33 cellular contexts compared by ENCODE assay signal in genomic region chr19:41106177-41106576, GRCh38. TPM values are rescaled to one million over a fixed set of nuclear protein-coding genes. Genes with fewer than 3 reads are reported as not detected.
"Had no signal": no experiment of that assay in that cellular context is flagged by ENCODE, and none has a peak within 500 bp of the region (broad histone marks: within the 10 kb centered on the region; RNA-seq: fewer than 3 reads in every experiment).

No MANE protein-coding gene starts in this region.

- H3K27ac ChIP-seq: colonic mucosa, epithelial cell of prostate, esophagus squamous epithelium, gastrocnemius medialis, heart right ventricle, left lung, lower lobe of right lung had no signal

- FAIRE-seq: endometrium, islet of Langerhans, keratinocyte had no signal

- H3K27me3 ChIP-seq: colonic mucosa, esophagus squamous epithelium, gastrocnemius medialis, left lung had no signal

- H3K36me3 ChIP-seq: colonic mucosa, esophagus squamous epithelium, gastrocnemius medialis, heart right ventricle, left lung, lower lobe of right lung had no signal

- ATAC-seq: effector memory CD8-positive, alpha-beta T cell; esophagus mucosa; gastrocnemius medialis; heart right ventricle; left cardiac atrium; left lung; left ventricle myocardium superior; lower lobe of right lung; mucosa of descending colon had no signal

- DNase-seq: colonic mucosa; dermis blood vessel endothelial cell; effector CD8-positive, alpha-beta T cell; effector memory CD8-positive, alpha-beta T cell; endodermal cell; erythroblast; esophagus squamous epithelium; foreskin fibroblast; foreskin melanocyte; gastrocnemius medialis; glutamatergic neuron; head of caudate nucleus; heart right ventricle; hippocampal formation; left cardiac atrium; left lung; left ventricle myocardium superior; lower lobe of right lung; mesenchymal stem cell; mucosa of descending colon; naive B cell had no signal

- H3K4me3 ChIP-seq: colonic mucosa, esophagus squamous epithelium, gastrocnemius medialis, heart right ventricle, left lung, lower lobe of right lung, mucosa of descending colon had no signal

- H3K4me1 ChIP-seq: colonic mucosa, esophagus squamous epithelium, gastrocnemius medialis, heart right ventricle, left lung, lower lobe of right lung had no signal

- H3K9me3 ChIP-seq: colonic mucosa, gastrocnemius medialis had no signal

RNA-seq across cellular contexts. Expression of gene CYP2F1, which starts 8.1 kb away (rescaled TPM):
- total RNA-seq: colonic mucosa, dermis blood vessel endothelial cell, endodermal cell, gastrocnemius medialis, glomerular endothelial cell, heart right ventricle, kidney epithelial cell, left cardiac atrium, left ventricle myocardium superior, lower leg skin, lung microvascular endothelial cell, mesenteric fat pad, mesothelial cell of epicardium, mucosa of descending colon, myocyte had no signal
- polyA plus RNA-seq: heart right ventricle, keratinocyte had no signal

RNA-seq across cellular contexts. Expression of gene CYP2A13, which starts 17.9 kb away (rescaled TPM):
- total RNA-seq: colonic mucosa, dermis blood vessel endothelial cell, endodermal cell, esophagus mucosa, esophagus squamous epithelium, gastrocnemius medialis, glomerular endothelial cell, heart right ventricle, kidney epithelial cell, left cardiac atrium, left lung, left ventricle myocardium superior, lower leg skin, lower lobe of right lung, lung microvascular endothelial cell, mesenteric fat pad, mesothelial cell of epicardium, mucosa of descending colon, myocyte had no signal
- polyA plus RNA-seq: heart right ventricle, keratinocyte had no signal
